17 cellular contexts compared by ENCODE assay signal in genomic region chr6:40713002-40713719, GRCh38.
DNase-seq lines count a peak whose midpoint lies in the region; ATAC-seq and TF ChIP-seq lines count a peak whose summit lies in the region.
"Had no signal": no experiment of that assay in that cellular context is flagged by ENCODE, and none has a peak within 500 bp of the region (broad histone marks: within the 10 kb centered on the region; RNA-seq: fewer than 3 reads in every experiment).

No MANE protein-coding gene starts in this region.

- H3K4me1 ChIP-seq in GM23248 (ENCODE audit: insufficient read depth) (no peaks in the 10 kb centered on the region), mesenchymal stem cell (ENCODE audit: control insufficient read depth, insufficient read depth, low read depth, low read length) (no peaks in the 10 kb centered on the region), thyroid gland (no peaks in the 10 kb centered on the region)
- H3K4me1 ChIP-seq: HAP-1 had no signal

- peak overlapping the region; percentile 18 for H4K91ac ChIP-seq in mesenchymal stem cell (ENCODE audit: low read length)

- H3K14ac ChIP-seq in mesenchymal stem cell (ENCODE audit: low read length in 2 of 2) = peak overlapping the region in 1 of 2 experiments; percentile 12

- no peaks in the 10 kb centered on the region for H3K9me2 ChIP-seq in GM23248 (ENCODE audit: insufficient read depth)

- ATAC-seq in WTC11 (peak; percentile 86), GM18517 (IDR thresholded peaks at IDR 0.05; ENCODE audit: unreplicated experiment) (no peak), GM18907 (IDR thresholded peaks at IDR 0.05; ENCODE audit: unreplicated experiment) (no peak)
- ATAC-seq: effector memory CD8-positive, alpha-beta T cell; left ventricle myocardium superior; naive thymus-derived CD8-positive, alpha-beta T cell; Right ventricle myocardium inferior had no signal

- POLR2A ChIA-PET in WTC11 (lab: Charles Lee) = no interaction called here

- H3K18ac ChIP-seq in mesenchymal stem cell (ENCODE audit: low read depth in 1 of 2, low read length in 2 of 2) = no peak overlapping the region

- TF ChIP-seq POLR2A in thyroid gland (IDR thresholded peaks at IDR 0.05) = no peak

- H3K9ac ChIP-seq in GM23248 (no peak overlapping the region), mesenchymal stem cell (ENCODE audit: low read length) (no peak overlapping the region)

- H3K27me3 ChIP-seq in GM23248 (replicated peaks; ENCODE audit: insufficient read depth) = no peaks in the 10 kb centered on the region
- H3K27me3 ChIP-seq in mesenchymal stem cell (ENCODE audit: control insufficient read depth in 1 of 2, insufficient read depth in 1 of 2, low read length in 2 of 2) = peaks cover 27 to 51% of the 10 kb centered on the region in 2 experiments
- H3K27me3 ChIP-seq in thyroid gland = no peaks in the 10 kb centered on the region

- no peak overlapping the region for H2AFZ ChIP-seq in GM23248
- H2AFZ ChIP-seq in mesenchymal stem cell (ENCODE audit: low read depth, low read length) = no peak overlapping the region

- no peaks in the 10 kb centered on the region for H3K79me2 ChIP-seq in GM23248 (ENCODE audit: insufficient read depth)

- no peak overlapping the region for H2BK120ac ChIP-seq in mesenchymal stem cell (ENCODE audit: low read depth, low read length)

- TF ChIP-seq CTCF in WTC11 (IDR thresholded peaks at IDR 0.05) (no peak), thyroid gland (IDR thresholded peaks at IDR 0.05) (no peak)

- no peaks in the 10 kb centered on the region for H3K79me1 ChIP-seq in mesenchymal stem cell (replicated peaks; ENCODE audit: low read length, poor library complexity, severe bottlenecking)

- no peak overlapping the region for H2BK5ac ChIP-seq in mesenchymal stem cell (ENCODE audit: low read depth, low read length, poor library complexity, severe bottlenecking)

- 53 to 56% methylated on average over 10 of the region's 10 CpGs for WGBS in GM23248 (ENCODE audit: low coverage in 1 of 2, low lambda C conversion rate in 2 of 2, missing lambda C conversion rate in 2 of 2), 2 experiments
- 57% methylated on average over 8 of the region's 10 CpGs for WGBS in mesenchymal stem cell
- 55 to 66% methylated on average over 9 to 10 of the region's 10 CpGs for WGBS in thyroid gland, 2 donors

- no peak overlapping the region for H3K27ac Mint-ChIP-seq in WTC11
- H3K27ac Mint-ChIP-seq: activated naive CD8-positive, alpha-beta T cell treated with anti-CD3 and anti-CD28 coated beads for 36 hours; effector memory CD8-positive, alpha-beta T cell had no signal

- H3K4me2 ChIP-seq in GM23248 (ENCODE audit: unreplicated experiment) (no peak overlapping the region), mesenchymal stem cell (ENCODE audit: low read length, poor library complexity, severe bottlenecking) (no peak overlapping the region)

- no peak overlapping the region for H3K4me3 ChIP-seq in GM23248
- H3K4me3 ChIP-seq in mesenchymal stem cell (ENCODE audit: insufficient read depth in 1 of 2, low read depth in 1 of 2, low read length in 2 of 2) = no peak overlapping the region
- H3K4me3 ChIP-seq in thyroid gland (replicated peaks in 1 of 3) = no peak overlapping the region
- H3K4me3 ChIP-seq: HAP-1 had no signal

- no peak overlapping the region for H2AK5ac ChIP-seq in mesenchymal stem cell (ENCODE audit: low read length, severe bottlenecking)

- H3F3A ChIP-seq in GM23248 (ENCODE audit: insufficient read depth) = no peaks in the 10 kb centered on the region

- H3K27ac ChIP-seq in GM23248 (no peak overlapping the region), mesenchymal stem cell (ENCODE audit: low read length, poor library complexity, severe bottlenecking) (no peak overlapping the region), thyroid gland (no peak overlapping the region)
- H3K27ac ChIP-seq: C4-2B had no signal

- H3K9me3 Mint-ChIP-seq in WTC11 = peaks cover 5% of the 10 kb centered on the region; the same call in 1 of the 2 replicates
- H3K9me3 Mint-ChIP-seq: activated naive CD8-positive, alpha-beta T cell treated with anti-CD3 and anti-CD28 coated beads for 36 hours; effector memory CD8-positive, alpha-beta T cell; naive thymus-derived CD8-positive, alpha-beta T cell had no signal

- no peak overlapping the region for H3K23ac ChIP-seq in mesenchymal stem cell (ENCODE audit: low read length in 2 of 2)

- CTCF ChIA-PET in WTC11 (lab: Charles Lee) = interaction anchor here (0.7 to 1.7 kb wide), 12 partner anchors 12 to 385 kb away, joined by 3 to 12 read pairs (median 4); no protein-coding TSS in a partner anchor

- no peak overlapping the region for H3K4me3 Mint-ChIP-seq in WTC11
- H3K4me3 Mint-ChIP-seq: activated naive CD8-positive, alpha-beta T cell treated with anti-CD3 and anti-CD28 coated beads for 36 hours; effector memory CD8-positive, alpha-beta T cell; naive thymus-derived CD8-positive, alpha-beta T cell had no signal

- H3K4ac ChIP-seq in mesenchymal stem cell (ENCODE audit: low read depth in 1 of 2, low read length in 2 of 2) = no peak overlapping the region

- H3K36me3 Mint-ChIP-seq in WTC11 = no peaks in the 10 kb centered on the region; the same call in 1 of the 2 replicates
- H3K36me3 Mint-ChIP-seq: activated naive CD8-positive, alpha-beta T cell treated with anti-CD3 and anti-CD28 coated beads for 36 hours; naive thymus-derived CD8-positive, alpha-beta T cell had no signal

- no peak overlapping the region for H2BK15ac ChIP-seq in mesenchymal stem cell (ENCODE audit: low read depth, poor library complexity, severe bottlenecking)

- H4K8ac ChIP-seq in mesenchymal stem cell (ENCODE audit: low read length) = no peak overlapping the region

- peak; percentile 27 for DNase-seq in AG20443 (ENCODE audit: low spot score)
- DNase-seq in GM23248 = peak; percentile 15
- peak; percentile 27 for DNase-seq in WTC11 (ENCODE audit: low spot score)
- DNase-seq in mesenchymal stem cell = peak; percentile 28
- no peak for DNase-seq in NCI-H2029 (lab: John Stamatoyannopoulos, UW)
- DNase-seq in thyroid gland = no peak
- DNase-seq: activated CD4-positive, alpha-beta T cell treated with anti-CD3 and anti-CD28 coated beads for 4 hours; activated naive CD8-positive, alpha-beta T cell treated with anti-CD3 and anti-CD28 coated beads for 36 hours; effector memory CD8-positive, alpha-beta T cell; left ventricle myocardium superior; naive thymus-derived CD8-positive, alpha-beta T cell; NCI-H2171 had no signal

- intact Hi-C loops in thyroid gland (cut with DNase I) = no loop called here

- H3K9me3 ChIP-seq in GM23248 (ENCODE audit: low read depth) = no peaks in the 10 kb centered on the region
- H3K9me3 ChIP-seq in mesenchymal stem cell (ENCODE audit: control insufficient read depth, low read length) = no peaks in the 10 kb centered on the region
- H3K9me3 ChIP-seq in thyroid gland = no peaks in the 10 kb centered on the region
- H3K9me3 ChIP-seq: HAP-1 had no signal

- in situ Hi-C loops in GM23248 (cut with MboI) = no loop called here

- peaks cover 5% of the 10 kb centered on the region for H3K4me1 Mint-ChIP-seq in WTC11
- H3K4me1 Mint-ChIP-seq: activated naive CD8-positive, alpha-beta T cell treated with anti-CD3 and anti-CD28 coated beads for 36 hours had no signal

- H3K27me3 Mint-ChIP-seq in WTC11 (ENCODE audit: low read depth) = no peaks in the 10 kb centered on the region; the same call in none of the 2 replicates
- H3K27me3 Mint-ChIP-seq: activated naive CD8-positive, alpha-beta T cell treated with anti-CD3 and anti-CD28 coated beads for 36 hours had no signal

- H4K20me1 ChIP-seq in GM23248 (ENCODE audit: insufficient read depth) = no peaks in the 10 kb centered on the region

- no peak overlapping the region for H2BK12ac ChIP-seq in mesenchymal stem cell (ENCODE audit: low read length in 2 of 2)

- H3K36me3 ChIP-seq in GM23248 (ENCODE audit: low read depth) (no peaks in the 10 kb centered on the region), mesenchymal stem cell (ENCODE audit: control insufficient read depth in 1 of 2, insufficient read depth in 2 of 2, low read depth in 1 of 2, low read length in 2 of 2) (no peaks in the 10 kb centered on the region), thyroid gland (no peaks in the 10 kb centered on the region)
- H3K36me3 ChIP-seq: HAP-1 had no signal

TF ChIP-seq in WTC11, 78 proteins besides CTCF, POLR2A, EP300 and RAD21:
- TF ChIP-seq RELA (CRISPR knock-in tag; IDR thresholded peaks at IDR 0.05; ENCODE audit: borderline replicate concordance) (no peak), MAX (CRISPR knock-in tag; IDR thresholded peaks at IDR 0.05) (0 out of 2 replicates have a peak, but pooled peaks have one; percentile 27), CREB1 (CRISPR knock-in tag; IDR thresholded peaks at IDR 0.05) (no peak), STAT6 (CRISPR knock-in tag; conservative IDR thresholded peaks at IDR 0.05; ENCODE audit: low read depth) (no peak)

Comparison
In these comparisons a context has a peak if more than half of its experiments do, and no peak if none do; other contexts are left out.
1. DNase-seq: peak in AG20443 (single experiment), GM23248 (single experiment), WTC11 (single experiment) and mesenchymal stem cell (single experiment); none in NCI-H2029 (single experiment) and thyroid gland (0 of 2).